ENCODE assay signal across 8 cellular contexts in the genomic region with DNA sequence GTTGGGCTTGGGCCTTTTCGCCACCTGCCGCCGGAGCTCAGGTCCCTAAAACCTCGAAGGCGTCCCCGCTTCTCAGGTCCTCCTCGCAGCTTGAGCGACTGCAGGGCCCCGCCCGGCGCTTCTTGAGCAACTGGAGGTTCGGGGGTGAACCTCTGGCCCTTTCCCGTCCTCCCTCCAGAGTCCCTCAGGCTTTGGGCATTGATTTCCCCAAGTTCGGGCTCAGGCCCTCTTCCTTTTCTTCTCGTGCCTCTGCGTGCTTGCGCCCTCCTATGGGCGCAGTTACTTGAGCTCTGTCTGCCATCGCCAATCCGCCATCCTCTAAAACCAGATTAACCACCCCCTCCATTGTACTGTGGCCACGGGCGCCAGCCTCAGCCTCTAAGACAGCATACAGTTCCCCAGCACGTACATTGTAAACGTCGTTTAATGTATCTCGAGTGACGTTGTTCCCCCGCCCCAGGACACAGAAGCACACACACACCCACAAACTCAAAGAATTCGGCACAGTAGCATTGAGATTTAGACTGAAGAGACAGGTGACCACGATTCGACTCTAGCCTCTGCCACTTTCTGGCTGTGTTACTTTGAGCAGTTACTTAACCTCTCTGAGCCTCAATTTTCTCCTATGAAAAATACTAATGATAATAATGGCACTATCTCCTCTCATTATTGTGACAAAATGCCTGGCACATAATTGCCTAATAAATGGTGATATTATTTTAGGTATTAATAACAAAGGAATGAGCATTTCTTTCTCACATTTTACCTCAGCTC. TPM values are rescaled to one million over a fixed set of nuclear protein-coding genes. Genes with fewer than 3 reads are reported as not detected.
DNase-seq lines count a peak whose midpoint lies in the region; ATAC-seq and TF ChIP-seq lines count a peak whose summit lies in the region.

No MANE protein-coding gene starts in this region.

- H3K27me3 Mint-ChIP-seq in Caco-2 (ENCODE audit: insufficient read depth, unreplicated experiment): peaks cover 6% of the 10 kb centered on the region
- peaks cover 8% of the 10 kb centered on the region for H3K27me3 Mint-ChIP-seq in nephron progenitor cell (ENCODE audit: low read depth, poor library complexity)

- peak; percentile 24 for ATAC-seq in GM19372 (IDR thresholded peaks at IDR 0.05; ENCODE audit: low read depth, unreplicated experiment)
- ATAC-seq in HG03442 (IDR thresholded peaks at IDR 0.05; ENCODE audit: unreplicated experiment): peak; percentile 15

- TF ChIP-seq CTCF in Caco-2 (IDR thresholded peaks at IDR 0.05; ENCODE audit: insufficient read depth in 1 of 2, low read depth in 1 of 2, low read length in 1 of 2, severe bottlenecking in 1 of 2, unreplicated experiment in 1 of 2): peak; percentile 17 to 43
- peak; percentile 48 for TF ChIP-seq CTCF in fibroblast of the aortic adventitia (IDR thresholded peaks at IDR 0.05; ENCODE audit: insufficient read depth, low read length)
- TF ChIP-seq CTCF in nephron progenitor cell (IDR thresholded peaks at IDR 0.05): peak; percentile 8

- H3K4me3 ChIP-seq in Caco-2 (ENCODE audit: low read depth, low read length) (peak overlapping the region; percentile 32), NT2/D1 (ENCODE audit: insufficient read length, low read depth) (peak overlapping the region; percentile 22), fibroblast of the aortic adventitia (ENCODE audit: low read depth, low read length) (peak overlapping the region; percentile 55)

- H3K9ac ChIP-seq in NT2/D1 (ENCODE audit: insufficient read length, low read depth): peak overlapping the region; percentile 73

- H3K27ac Mint-ChIP-seq in Caco-2 (ENCODE audit: unreplicated experiment): peak overlapping the region; percentile 92
- H3K27ac Mint-ChIP-seq in nephron progenitor cell: peak overlapping the region; percentile 42

- intact Hi-C loops in Caco-2 (cut with micrococcal nuclease; ENCODE audit: unreplicated experiment): loop anchor here (1.0 to 10.0 kb wide), 4 partner anchors 23 to 293 kb away; partner anchors contain the start of gene BTG2
- intact Hi-C loops in posterior vena cava (cut with DNase I): loop anchor here in 1 of 2 donors (5.0 kb wide), 1 partner anchor 56 kb away; no protein-coding TSS in a partner anchor

- H3K4me3 Mint-ChIP-seq in Caco-2 (ENCODE audit: unreplicated experiment) (peak overlapping the region; percentile 85), nephron progenitor cell (peak overlapping the region; percentile 72)

- H3K9me3 Mint-ChIP-seq in Caco-2 (ENCODE audit: unreplicated experiment) (no peaks in the 10 kb centered on the region), nephron progenitor cell (no peaks in the 10 kb centered on the region)

- peaks cover 13% of the 10 kb centered on the region; the same call in 1 of the 2 replicates for H3K4me1 ChIP-seq in Caco-2
- H3K4me1 ChIP-seq in NT2/D1 (ENCODE audit: insufficient read depth, insufficient read length): peaks cover 30% of the 10 kb centered on the region

- peaks cover 9% of the 10 kb centered on the region for H3K4me1 Mint-ChIP-seq in Caco-2 (ENCODE audit: low read depth, unreplicated experiment)
- peaks cover 61% of the 10 kb centered on the region for H3K4me1 Mint-ChIP-seq in nephron progenitor cell

- H3K9me3 ChIP-seq in Caco-2: no peaks in the 10 kb centered on the region
- no peaks in the 10 kb centered on the region for H3K9me3 ChIP-seq in NT2/D1 (ENCODE audit: insufficient read depth, low read length)

- H3K36me3 Mint-ChIP-seq in Caco-2 (ENCODE audit: insufficient read depth, unreplicated experiment): peaks cover 14% of the 10 kb centered on the region
- no peaks in the 10 kb centered on the region for H3K36me3 Mint-ChIP-seq in nephron progenitor cell (ENCODE audit: low read depth)

- DNase-seq in Caco-2: peak in 1 of 2 experiments; percentile 73
- DNase-seq in NT2/D1 (ENCODE audit: low read depth, low spot score): no peak
- peak; percentile 67 for DNase-seq in activated effector memory CD4-positive, alpha-beta T cell treated with Interleukin-2 at 50 U/mL for 16 hours
- DNase-seq in fibroblast of the aortic adventitia (ENCODE audit: low read depth): peak; percentile 66
- DNase-seq in nephron progenitor cell: no peak
- no peak for DNase-seq in posterior vena cava (ENCODE audit: low spot score)

- BruUV-seq in Caco-2 (replicated peaks; lab: Mats Ljungman, UMichigan): TSS peak; percentile 89

- POLR2A ChIA-PET in Caco-2 (lab: Charles Lee): interaction anchor here (0.5 to 2.3 kb wide), 12 partner anchors 8 to 466 kb away, joined by 3 to 20 read pairs (median 4); partner anchors contain the start of genes BTG2 and TMEM183A

- CTCF ChIA-PET in Caco-2 (lab: Charles Lee): interaction anchor here (0.6 to 2.3 kb wide), 23 partner anchors 8 to 287 kb away, joined by 3 to 61 read pairs (median 5); partner anchors contain the start of genes BTG2, FMOD and PRELP

- H3K36me3 ChIP-seq in Caco-2 (ENCODE audit: control insufficient read depth, insufficient read depth, low read length): no peaks in the 10 kb centered on the region
- H3K36me3 ChIP-seq in NT2/D1 (ENCODE audit: insufficient read depth, insufficient read length, low read length): no peaks in the 10 kb centered on the region

- no peaks in the 10 kb centered on the region for H3K27me3 ChIP-seq in Caco-2 (replicated peaks; ENCODE audit: control insufficient read depth, insufficient read depth, low read length)
- H3K27me3 ChIP-seq in NT2/D1 (ENCODE audit: insufficient read depth, insufficient read length): peaks cover 27% of the 10 kb centered on the region

RNA-seq across cellular contexts. Expression of gene BTG2, which starts 22.6 kb away (rescaled TPM):
- total RNA-seq in Caco-2 (2022): 21.2 and 21.6 TPM in 2 replicates
- 16.7 and 18.2 TPM in 2 replicates for total RNA-seq in fibroblast of the aortic adventitia (ENCODE audit: low replicate concordance)
- 100 to 1,000 TPM in 1 of 2 donors, 10 to 100 TPM in 1; 64.7 to 153 TPM for total RNA-seq in posterior vena cava

RNA-seq across cellular contexts. Expression of gene FMOD, which starts 23.1 kb away (rescaled TPM):
- 32.6 and 36.3 TPM in 2 replicates for total RNA-seq in Caco-2 (2022)
- 6.6 and 9.1 TPM in 2 replicates for total RNA-seq in fibroblast of the aortic adventitia (ENCODE audit: low replicate concordance)
- 100 to 1,000 TPM; 102 to 216 TPM for total RNA-seq in posterior vena cava

Comparison
In these comparisons a context has a peak if more than half of its experiments do, and no peak if none do; other contexts are left out.
1. DNase-seq: peak in activated effector memory CD4-positive, alpha-beta T cell treated with Interleukin-2 at 50 U/mL for 16 hours (single experiment) and fibroblast of the aortic adventitia (single experiment); none in NT2/D1 (single experiment), nephron progenitor cell (single experiment) and posterior vena cava (single experiment).
2. Peak in every context shown above with its lines, with median percentiles within 50 percentile points of each other: H3K4me3 ChIP-seq and CTCF ChIP-seq.